Comparison of ENCODE assay signal across 15 cellular contexts in genomic region chr11:76702378-76703128, GRCh38. TPM values are rescaled to one million over a fixed set of nuclear protein-coding genes. Genes with fewer than 3 reads are reported as not detected.
DNase-seq lines count a peak whose midpoint lies in the region; ATAC-seq, FAIRE-seq and TF ChIP-seq lines count a peak whose summit lies in the region.
"Had no signal": no experiment of that assay in that cellular context is flagged by ENCODE, and none has a peak within 500 bp of the region (broad histone marks: within the 10 kb centered on the region; RNA-seq: fewer than 3 reads in every experiment).

No MANE protein-coding gene starts in this region.

- H2AFZ ChIP-seq in H9 (ENCODE audit: low read length) (no peak overlapping the region), PC-9 (no peak overlapping the region), H1 (ENCODE audit: low read length) (no peak overlapping the region)

- H3K27ac ChIP-seq in H9 (ENCODE audit: insufficient read length, low read depth, low read length) (no peak overlapping the region), PC-9 (peak overlapping the region; percentile 38; the same call in 1 of the 2 replicates), H1 (ENCODE audit: low read depth, low read length) (no peak overlapping the region), suprapubic skin (peak overlapping the region; percentile 24)
- H3K27ac ChIP-seq: KMS-11 had no signal

- H3K27me3 Mint-ChIP-seq in H9 (ENCODE audit: low read depth), result peaks cover 4% of the 10 kb centered on the region; the same call in 1 of the 2 replicates

- H3K79me1 ChIP-seq in H9 (ENCODE audit: insufficient read depth, low read depth, low read length, poor library complexity, severe bottlenecking), result no peaks in the 10 kb centered on the region
- H3K79me1 ChIP-seq in H1 (ENCODE audit: low read depth, low read length), result no peaks in the 10 kb centered on the region; the same call in 1 of the 2 replicates

- H3K23ac ChIP-seq in H9 (ENCODE audit: insufficient read length, low read depth, low read length), result no peak overlapping the region
- H3K23ac ChIP-seq in H1 (ENCODE audit: insufficient read length), result no peak overlapping the region

- H3F3A ChIP-seq in PC-9 (ENCODE audit: insufficient read depth, low read depth), result peaks cover 24% of the 10 kb centered on the region; the same call in 1 of the 2 replicates

- no peak overlapping the region for H3K4ac ChIP-seq in H9 (ENCODE audit: low read depth, low read length)
- H3K4ac ChIP-seq in H1 (replicated peaks; ENCODE audit: insufficient read length, low read depth, low read length), result no peak overlapping the region

- H3K36me3 ChIP-seq in PC-9 (ENCODE audit: low read depth), result no peaks in the 10 kb centered on the region
- no peaks in the 10 kb centered on the region for H3K36me3 ChIP-seq in H1 (ENCODE audit: control insufficient read depth in 2 of 4, insufficient read depth in 4 of 4, low read length in 3 of 4)
- no peaks in the 10 kb centered on the region for H3K36me3 ChIP-seq in suprapubic skin
- H3K36me3 ChIP-seq: MG63 had no signal

- H3K9me2 ChIP-seq in PC-9 (ENCODE audit: insufficient read depth), result no peaks in the 10 kb centered on the region

- peak overlapping the region; percentile 62 to 89 (median 81); a peak in 4 of 7 replicates for H3K27ac Mint-ChIP-seq in H9
- H3K27ac Mint-ChIP-seq: CD8-positive, alpha-beta T cell had no signal

- H3K4me3 ChIP-seq in PC-9 (no peak overlapping the region), H1 (ENCODE audit: extremely low read depth in 1 of 4, insufficient read depth in 2 of 4, low read depth in 3 of 4, low read length in 4 of 4) (no peak overlapping the region), suprapubic skin (no peak overlapping the region)
- H3K4me3 ChIP-seq: MG63 had no signal

- peaks cover 14 to 17% of the 10 kb centered on the region in 2 experiments for H3K9me3 Mint-ChIP-seq in H9

- POLR2A ChIA-PET in PC-9 (lab: Charles Lee; ENCODE audit: unreplicated experiment), result interaction anchor here (0.6 kb wide), 1 partner anchor 55 kb away, joined by 7 read pairs; no protein-coding TSS in a partner anchor
- POLR2A ChIA-PET in H1 (lab: Charles Lee; ENCODE audit: partially characterized antibody), result no interaction called here

- H2BK20ac ChIP-seq in H9 (ENCODE audit: low read depth, low read length, poor library complexity, severe bottlenecking) (no peak overlapping the region), H1 (ENCODE audit: low read length) (peak overlapping the region; percentile 68; the same call in 1 of the 2 replicates)

- no peak overlapping the region for H3T11ph ChIP-seq in H9 (ENCODE audit: low read length)

- H2BK5ac ChIP-seq in H9 (ENCODE audit: insufficient read length, low read length), result no peak overlapping the region
- peak overlapping the region; percentile 14; the same call in 1 of the 2 replicates for H2BK5ac ChIP-seq in H1 (ENCODE audit: low read depth, low read length)

- H3K36me3 Mint-ChIP-seq in H9 (ENCODE audit: insufficient read depth in 1 of 3, low read depth in 3 of 3), result peaks cover 2 to 19% (median 6%) of the 10 kb centered on the region in 3 experiments; a peak in 3 of 7 replicates
- H3K36me3 Mint-ChIP-seq: CD8-positive, alpha-beta T cell had no signal

- no peak overlapping the region for H3K18ac ChIP-seq in H9 (ENCODE audit: insufficient read length, low read depth, low read length)
- H3K18ac ChIP-seq in H1 (ENCODE audit: extremely low read depth, low read length), result peak overlapping the region; percentile 7; the same call in 1 of the 2 replicates

- no CpG with 5 or more reads among the region's 3 CpGs for WGBS in H9 (ENCODE audit: extremely low coverage, insufficient read length, low lambda C conversion rate)
- 89% methylated on average over 3 of the region's 3 CpGs; no CpG with 5 or more reads in 1 of the 2 experiments for WGBS in H1 (ENCODE audit: extremely low coverage in 1 of 2, insufficient coverage in 1 of 2, insufficient read length in 1 of 2, insufficient replicate concordance in 2 of 2, low coverage in 1 of 2, low lambda C conversion rate in 2 of 2, missing lambda C conversion rate in 1 of 2), 2 experiments
- 85% methylated on average over 3 of the region's 3 CpGs for WGBS in suprapubic skin

- no peak for DNase-seq in H9
- DNase-seq in PC-9, result no peak
- no peak for DNase-seq in H1 (ENCODE audit: low read depth in 1 of 2, low spot score in 2 of 2)
- DNase-seq in suprapubic skin (ENCODE audit: low spot score in 2 of 2), result no peak
- DNase-seq in SW 1271 (lab: John Stamatoyannopoulos, UW), result no peak
- no peak for DNase-seq in H4 (ENCODE audit: low spot score)
- DNase-seq: CD8-positive, alpha-beta T cell; NCI-H1092 treated with DMSO at 0.1 percent for 48 hours; NCI-H1694 treated with DMSO at 0.1 percent for 48 hours; NCI-H446 treated with DMSO at 0.1 percent for 48 hours; NCI-H774; SIG-M5 had no signal

- H4K8ac ChIP-seq in H9 (replicated peaks; ENCODE audit: insufficient read length, low read depth, low read length), result no peak overlapping the region
- H4K8ac ChIP-seq in H1 (ENCODE audit: extremely low read depth, insufficient read depth, low read length), result no peak overlapping the region

- no TSS peak for BruUV-seq in PC-9 (replicated peaks; lab: Mats Ljungman, UMichigan)

- H3K9ac ChIP-seq in H9 (ENCODE audit: extremely low read depth, insufficient read length, low read length) (no peak overlapping the region), H1 (replicated peaks in 1 of 4; ENCODE audit: extremely low read depth in 1 of 4, low read depth in 3 of 4, low read length in 3 of 4) (no peak overlapping the region)
- H3K9ac ChIP-seq: KMS-11 had no signal

- H4K20me1 ChIP-seq in H9 (ENCODE audit: control insufficient read depth, insufficient read depth, insufficient read length) (no peaks in the 10 kb centered on the region), PC-9 (ENCODE audit: insufficient read depth) (no peaks in the 10 kb centered on the region), H1 (replicated peaks in 1 of 2; ENCODE audit: control insufficient read depth in 1 of 2, insufficient read depth in 2 of 2, low read length in 2 of 2) (no peaks in the 10 kb centered on the region)

- no peak for ATAC-seq in GM21786 (IDR thresholded peaks at IDR 0.05; ENCODE audit: unreplicated experiment)
- ATAC-seq: CD8-positive, alpha-beta T cell had no signal

- H3K4me3 Mint-ChIP-seq in H9, result no peak overlapping the region
- H3K4me3 Mint-ChIP-seq: CD8-positive, alpha-beta T cell had no signal

- H2BK15ac ChIP-seq in H9 (ENCODE audit: low read depth, low read length) (no peak overlapping the region), H1 (ENCODE audit: low read length) (no peak overlapping the region)

- no peaks in the 10 kb centered on the region for H3K79me2 ChIP-seq in H9 (ENCODE audit: insufficient read depth, low read length)
- H3K79me2 ChIP-seq in PC-9 (ENCODE audit: low read depth), result no peaks in the 10 kb centered on the region
- H3K79me2 ChIP-seq in H1 (ENCODE audit: control insufficient read depth in 1 of 2, insufficient read depth in 2 of 2, low read length in 2 of 2), result no peaks in the 10 kb centered on the region

- peaks cover 57 to 58% of the 10 kb centered on the region in 2 experiments for H3K4me1 Mint-ChIP-seq in H9

- intact Hi-C loops in PC-9 (cut with micrococcal nuclease; ENCODE audit: unreplicated experiment), result no loop called here

- H3K23me2 ChIP-seq in H9 (ENCODE audit: insufficient read length, low read depth, low read length, poor library complexity, severe bottlenecking) (no peaks in the 10 kb centered on the region), H1 (ENCODE audit: low read depth, low read length) (no peaks in the 10 kb centered on the region; the same call in 1 of the 2 replicates)

- H3K4me2 ChIP-seq in H9 (ENCODE audit: insufficient read depth, insufficient read length, low read length) (no peak overlapping the region), PC-9 (peak overlapping the region; percentile 62), H1 (ENCODE audit: insufficient read depth in 1 of 2, low read depth in 2 of 2, low read length in 2 of 2) (no peak overlapping the region; a peak in 1 of 4 replicates)
- H3K4me2 ChIP-seq: KMS-11 had no signal

- H3K4me1 ChIP-seq in H9 (ENCODE audit: insufficient read depth, low read length) (peaks cover 17% of the 10 kb centered on the region), PC-9 (replicated peaks; ENCODE audit: insufficient read depth) (peaks cover 37% of the 10 kb centered on the region), H1 (replicated peaks in 1 of 4; ENCODE audit: control insufficient read depth in 3 of 4, insufficient read depth in 4 of 4, low read length in 3 of 4) (peaks cover 9 to 20% (median 16%) of the 10 kb centered on the region in 4 experiments), suprapubic skin (peaks cover 12% of the 10 kb centered on the region)

- H3K9me3 ChIP-seq in H9 (ENCODE audit: control insufficient read depth, low read depth, low read length), result no peaks in the 10 kb centered on the region
- H3K9me3 ChIP-seq in PC-9 (ENCODE audit: insufficient read depth, low read depth), result no peaks in the 10 kb centered on the region
- peaks cover 0 to 4% of the 10 kb centered on the region in 2 experiments; a peak in 2 of 4 replicates for H3K9me3 ChIP-seq in H1 (ENCODE audit: insufficient read depth in 2 of 2, low read depth in 1 of 2, low read length in 1 of 2)
- H3K9me3 ChIP-seq in suprapubic skin, result no peaks in the 10 kb centered on the region
- H3K9me3 ChIP-seq: MG63 had no signal

- TF ChIP-seq EP300 in H1 (IDR thresholded peaks at IDR 0.05; ENCODE audit: borderline replicate concordance in 1 of 2, low read depth in 2 of 2, low read length in 2 of 2) (no peak), suprapubic skin (IDR thresholded peaks at IDR 0.05) (no peak)

- FAIRE-seq in H1 (lab: Jason Lieb, UNC), result no peak

- H4K91ac ChIP-seq in H9 (ENCODE audit: insufficient read length, low read depth, low read length) (no peak overlapping the region), H1 (replicated peaks; ENCODE audit: insufficient read length, low read length) (peak overlapping the region; percentile 41)

- H4K5ac ChIP-seq in H9 (ENCODE audit: insufficient read length, low read depth, low read length) (no peak overlapping the region), H1 (ENCODE audit: insufficient read length, low read depth, low read length) (no peak overlapping the region)

- H2BK12ac ChIP-seq in H9 (ENCODE audit: insufficient read length, low read depth, low read length), result no peak overlapping the region
- H2BK12ac ChIP-seq in H1 (ENCODE audit: low read depth, low read length), result peak overlapping the region; percentile 72

- CTCF ChIA-PET in PC-9 (lab: Charles Lee), result no interaction called here
- CTCF ChIA-PET in H1 (lab: Charles Lee; ENCODE audit: partially characterized antibody), result interaction anchor here (1.2 to 4.5 kb wide), 4 partner anchors 14 to 96 kb away, joined by 3 to 20 read pairs (median 11); no protein-coding TSS in a partner anchor

- TF ChIP-seq RAD21 in H1 (IDR thresholded peaks at IDR 0.05 in 1 of 2, conservative IDR thresholded peaks at IDR 0.05 in 1 of 2; ENCODE audit: low read depth in 2 of 2, low read length in 2 of 2), result no peak

- H2AK5ac ChIP-seq in H9 (ENCODE audit: insufficient read length, low read length) (no peak overlapping the region), H1 (ENCODE audit: low read depth, low read length) (no peak overlapping the region; the same call in 1 of the 2 replicates)

- H3K56ac ChIP-seq in H9 (ENCODE audit: insufficient read length, low read depth, low read length), result no peak overlapping the region
- H3K56ac ChIP-seq in H1 (replicated peaks; ENCODE audit: insufficient read length, low read depth, low read length), result no peak overlapping the region

- H3K27me3 ChIP-seq in H9 (ENCODE audit: insufficient read depth, low read length) (no peaks in the 10 kb centered on the region), PC-9 (ENCODE audit: insufficient read depth, low read depth) (no peaks in the 10 kb centered on the region), H1 (replicated peaks in 1 of 4; ENCODE audit: control insufficient read depth in 3 of 4, extremely low read depth in 1 of 4, insufficient read depth in 3 of 4, low read length in 3 of 4) (no peaks in the 10 kb centered on the region), suprapubic skin (no peaks in the 10 kb centered on the region)
- H3K27me3 ChIP-seq: MG63 had no signal

- H3K14ac ChIP-seq in H9 (ENCODE audit: insufficient read depth, low read length), result 0 out of 2 replicates have a peak overlapping the region, but pooled peaks have one; percentile 24
- no peak overlapping the region for H3K14ac ChIP-seq in H1 (ENCODE audit: insufficient read length)

- TF ChIP-seq POLR2A in H1 (IDR thresholded peaks at IDR 0.05; ENCODE audit: control extremely low read depth in 1 of 2, low read depth in 2 of 2, low read length in 2 of 2) (no peak), suprapubic skin (IDR thresholded peaks at IDR 0.05) (no peak)

- H2BK120ac ChIP-seq in H9 (ENCODE audit: low read depth, low read length, poor library complexity, severe bottlenecking), result no peak overlapping the region
- peak overlapping the region; percentile 7 for H2BK120ac ChIP-seq in H1 (replicated peaks; ENCODE audit: low read depth, low read length)

- TF ChIP-seq CTCF in H9 (conservative IDR thresholded peaks at IDR 0.05), result no peak
- TF ChIP-seq CTCF in PC-9 (conservative IDR thresholded peaks at IDR 0.05), result no peak
- TF ChIP-seq CTCF in H1 (IDR thresholded peaks at IDR 0.05; ENCODE audit: control extremely low read depth in 1 of 3, insufficient read depth in 1 of 3, low read depth in 1 of 3, low read length in 3 of 3), result no peak
- TF ChIP-seq CTCF in suprapubic skin (IDR thresholded peaks at IDR 0.05), result no peak

RNA-seq across cellular contexts. Expression of gene LRRC32, which starts 32.0 kb away (rescaled TPM):
- total RNA-seq in H9 (2021) (0.46 and 0.59 TPM in 2 replicates), PC-9 (2021) (0.53 TPM in 1 of 2 replicates, not detected in the other), suprapubic skin (10 to 100 TPM; 10.4 to 23.2 (median 17.5) TPM)
- 0.44 and 0.99 TPM in 2 replicates for total RNA-seq in H1 (2021; fragmentation: NEBNext Ultra II Directional; extraction: Animal tissue kit (Norgen Biotek cat#: 25700))
- polyA plus RNA-seq in H1 (2011; rRNA removed), result 1.9 and 2.0 TPM in 2 replicates
- polyA plus RNA-seq in H1 (2011; cell fraction: cytosol; rRNA removed), result 1.0 TPM
- 0.88 TPM for polyA plus RNA-seq in H1 (2011; cell fraction: nucleus; rRNA removed)
- 1.0 to 3.3 TPM (median 1.7 TPM) in 4 replicates for polyA plus RNA-seq in H1 (2012, experiment 1 of 2)
- polyA plus RNA-seq in H1 (2012, experiment 2 of 2), result 1.0 TPM
- 1.1 TPM for polyA plus RNA-seq in H1 (2013, experiment 1 of 2)
- 1.2 TPM for polyA plus RNA-seq in H1 (2013, experiment 2 of 2)
- 0.95 and 1.2 TPM in 2 replicates for polyA minus RNA-seq in H1 (2011; rRNA and poly(A)+ RNA removed)
- polyA minus RNA-seq in H1 (2011; cell fraction: cytosol; rRNA and poly(A)+ RNA removed), result 1.2 TPM
- polyA minus RNA-seq in H1 (2011; cell fraction: nucleus; rRNA and poly(A)+ RNA removed), result 0.50 TPM
- total RNA-seq in H4 (2014; rRNA removed; shearing (Covaris generic)), result 0.04 and 0.29 TPM in 2 replicates

Comparison
In these comparisons a context has a peak if more than half of its experiments do, and no peak if none do; other contexts are left out.
1. H3K27ac ChIP-seq: peak in PC-9 (single experiment) and suprapubic skin (single experiment); none in H9 (single experiment) and H1 (single experiment).